In the genomic region with DNA sequence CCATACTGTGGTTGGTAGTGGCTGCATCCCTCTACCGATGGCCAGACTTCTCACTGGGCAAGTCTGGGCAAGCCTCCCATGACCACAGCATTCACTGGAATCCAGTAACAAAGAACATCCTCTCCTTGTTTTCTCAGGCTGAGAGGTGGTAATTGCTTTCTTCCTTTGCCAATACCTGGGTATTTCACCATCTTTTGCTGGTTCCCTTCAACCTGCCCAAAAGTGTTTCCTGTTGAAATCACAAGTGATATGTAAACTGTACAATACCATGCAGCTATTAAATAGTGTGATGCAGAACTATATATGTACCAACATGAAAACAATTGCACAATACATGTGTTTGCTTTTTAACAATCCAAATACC, we compare ENCODE assay signal across 1 cellular context.
TF ChIP-seq lines count a peak whose summit lies in the region.

PTCHD4 (minus strand) TSS at position 55 of the 364 bp plus-strand sequence. CDS start 42,240 bp downstream, outside the sequence.

TF ChIP-seq in HepG2, 621 proteins besides CTCF, POLR2A, EP300 and RAD21 (continued from another document and continues in another):
- no peak for TF ChIP-seq BATF2 (CRISPR knock-in tag; IDR thresholded peaks at IDR 0.05)
- no peak for TF ChIP-seq MBNL3 (CRISPR knock-in tag; conservative IDR thresholded peaks at IDR 0.05)
- TF ChIP-seq, protein P1, sequence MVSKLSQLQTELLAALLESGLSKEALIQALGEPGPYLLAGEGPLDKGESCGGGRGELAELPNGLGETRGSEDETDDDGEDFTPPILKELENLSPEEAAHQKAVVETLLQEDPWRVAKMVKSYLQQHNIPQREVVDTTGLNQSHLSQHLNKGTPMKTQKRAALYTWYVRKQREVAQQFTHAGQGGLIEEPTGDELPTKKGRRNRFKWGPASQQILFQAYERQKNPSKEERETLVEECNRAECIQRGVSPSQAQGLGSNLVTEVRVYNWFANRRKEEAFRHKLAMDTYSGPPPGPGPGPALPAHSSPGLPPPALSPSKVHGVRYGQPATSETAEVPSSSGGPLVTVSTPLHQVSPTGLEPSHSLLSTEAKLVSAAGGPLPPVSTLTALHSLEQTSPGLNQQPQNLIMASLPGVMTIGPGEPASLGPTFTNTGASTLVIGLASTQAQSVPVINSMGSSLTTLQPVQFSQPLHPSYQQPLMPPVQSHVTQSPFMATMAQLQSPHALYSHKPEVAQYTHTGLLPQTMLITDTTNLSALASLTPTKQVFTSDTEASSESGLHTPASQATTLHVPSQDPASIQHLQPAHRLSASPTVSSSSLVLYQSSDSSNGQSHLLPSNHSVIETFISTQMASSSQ (IDR thresholded peaks at IDR 0.05; ENCODE audit: low read depth), result no peak
- TF ChIP-seq, protein P1 (CRISPR knock-in tag; IDR thresholded peaks at IDR 0.05; ENCODE audit: borderline replicate concordance), result no peak; the same call in 1 of the 2 replicates
- TF ChIP-seq, protein P2, sequence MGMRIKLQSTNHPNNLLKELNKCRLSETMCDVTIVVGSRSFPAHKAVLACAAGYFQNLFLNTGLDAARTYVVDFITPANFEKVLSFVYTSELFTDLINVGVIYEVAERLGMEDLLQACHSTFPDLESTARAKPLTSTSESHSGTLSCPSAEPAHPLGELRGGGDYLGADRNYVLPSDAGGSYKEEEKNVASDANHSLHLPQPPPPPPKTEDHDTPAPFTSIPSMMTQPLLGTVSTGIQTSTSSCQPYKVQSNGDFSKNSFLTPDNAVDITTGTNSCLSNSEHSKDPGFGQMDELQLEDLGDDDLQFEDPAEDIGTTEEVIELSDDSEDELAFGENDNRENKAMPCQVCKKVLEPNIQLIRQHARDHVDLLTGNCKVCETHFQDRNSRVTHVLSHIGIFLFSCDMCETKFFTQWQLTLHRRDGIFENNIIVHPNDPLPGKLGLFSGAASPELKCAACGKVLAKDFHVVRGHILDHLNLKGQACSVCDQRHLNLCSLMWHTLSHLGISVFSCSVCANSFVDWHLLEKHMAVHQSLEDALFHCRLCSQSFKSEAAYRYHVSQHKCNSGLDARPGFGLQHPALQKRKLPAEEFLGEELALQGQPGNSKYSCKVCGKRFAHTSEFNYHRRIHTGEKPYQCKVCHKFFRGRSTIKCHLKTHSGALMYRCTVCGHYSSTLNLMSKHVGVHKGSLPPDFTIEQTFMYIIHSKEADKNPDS (CRISPR knock-in tag; IDR thresholded peaks at IDR 0.05), result peak; percentile 97
- TF ChIP-seq, protein P3, sequence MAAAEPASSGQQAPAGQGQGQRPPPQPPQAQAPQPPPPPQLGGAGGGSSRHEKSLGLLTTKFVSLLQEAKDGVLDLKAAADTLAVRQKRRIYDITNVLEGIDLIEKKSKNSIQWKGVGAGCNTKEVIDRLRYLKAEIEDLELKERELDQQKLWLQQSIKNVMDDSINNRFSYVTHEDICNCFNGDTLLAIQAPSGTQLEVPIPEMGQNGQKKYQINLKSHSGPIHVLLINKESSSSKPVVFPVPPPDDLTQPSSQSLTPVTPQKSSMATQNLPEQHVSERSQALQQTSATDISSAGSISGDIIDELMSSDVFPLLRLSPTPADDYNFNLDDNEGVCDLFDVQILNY (CRISPR knock-in tag; conservative IDR thresholded peaks at IDR 0.05), result no peak
- TF ChIP-seq PRPF4 (IDR thresholded peaks at IDR 0.05; ENCODE audit: low read depth, low read length, poor library complexity, severe bottlenecking), result peak; percentile 25
- TF ChIP-seq TP53 (CRISPR knock-in tag; conservative IDR thresholded peaks at IDR 0.05), result peak; percentile 100
- no peak for TF ChIP-seq PHF5A (CRISPR knock-in tag; IDR thresholded peaks at IDR 0.05; ENCODE audit: low read depth, unreplicated experiment)
- no peak for TF ChIP-seq ZBTB21 (CRISPR knock-in tag; IDR thresholded peaks at IDR 0.05)
- no peak; the same call in 1 of the 2 replicates for TF ChIP-seq HOXA3 (CRISPR knock-in tag; IDR thresholded peaks at IDR 0.05)
- no peak for TF ChIP-seq SNRNP70 (IDR thresholded peaks at IDR 0.05; ENCODE audit: low read depth, low read length)
- TF ChIP-seq ZNF672 (CRISPR knock-in tag; IDR thresholded peaks at IDR 0.05), result no peak
- no peak for TF ChIP-seq PCBP1 (IDR thresholded peaks at IDR 0.05; ENCODE audit: borderline replicate concordance, low read depth, low read length)
- TF ChIP-seq HIC2 (CRISPR knock-in tag; IDR thresholded peaks at IDR 0.05; ENCODE audit: low read depth), result peak; percentile 70; the same call in 1 of the 2 replicates
- no peak for TF ChIP-seq FOXP1 (IDR thresholded peaks at IDR 0.05)
- peak; percentile 69 for TF ChIP-seq FOXP1 (CRISPR knock-in tag; IDR thresholded peaks at IDR 0.05)
- TF ChIP-seq NCOA5 (CRISPR knock-in tag; IDR thresholded peaks at IDR 0.05), result no peak
- peak; percentile 26; the same call in 1 of the 2 replicates for TF ChIP-seq ZBTB25 (CRISPR knock-in tag; IDR thresholded peaks at IDR 0.05)
- no peak for TF ChIP-seq HNF1B (CRISPR knock-in tag; IDR thresholded peaks at IDR 0.05)
- TF ChIP-seq KMT2B (CRISPR knock-in tag; IDR thresholded peaks at IDR 0.05), result 0 out of 2 replicates have a peak, but pooled peaks have one; percentile 19
- no peak for TF ChIP-seq ATF3 (CRISPR knock-in tag; IDR thresholded peaks at IDR 0.05)
- TF ChIP-seq, protein P4, sequence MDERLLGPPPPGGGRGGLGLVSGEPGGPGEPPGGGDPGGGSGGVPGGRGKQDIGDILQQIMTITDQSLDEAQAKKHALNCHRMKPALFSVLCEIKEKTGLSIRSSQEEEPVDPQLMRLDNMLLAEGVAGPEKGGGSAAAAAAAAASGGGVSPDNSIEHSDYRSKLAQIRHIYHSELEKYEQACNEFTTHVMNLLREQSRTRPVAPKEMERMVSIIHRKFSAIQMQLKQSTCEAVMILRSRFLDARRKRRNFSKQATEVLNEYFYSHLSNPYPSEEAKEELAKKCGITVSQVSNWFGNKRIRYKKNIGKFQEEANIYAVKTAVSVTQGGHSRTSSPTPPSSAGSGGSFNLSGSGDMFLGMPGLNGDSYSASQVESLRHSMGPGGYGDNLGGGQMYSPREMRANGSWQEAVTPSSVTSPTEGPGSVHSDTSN (CRISPR knock-in tag; IDR thresholded peaks at IDR 0.05), result no peak
- no peak for TF ChIP-seq DZIP1 (CRISPR knock-in tag; IDR thresholded peaks at IDR 0.05)
- TF ChIP-seq KDM5A (IDR thresholded peaks at IDR 0.05; ENCODE audit: borderline replicate concordance, low read length), result no peak
- TF ChIP-seq, protein P5, sequence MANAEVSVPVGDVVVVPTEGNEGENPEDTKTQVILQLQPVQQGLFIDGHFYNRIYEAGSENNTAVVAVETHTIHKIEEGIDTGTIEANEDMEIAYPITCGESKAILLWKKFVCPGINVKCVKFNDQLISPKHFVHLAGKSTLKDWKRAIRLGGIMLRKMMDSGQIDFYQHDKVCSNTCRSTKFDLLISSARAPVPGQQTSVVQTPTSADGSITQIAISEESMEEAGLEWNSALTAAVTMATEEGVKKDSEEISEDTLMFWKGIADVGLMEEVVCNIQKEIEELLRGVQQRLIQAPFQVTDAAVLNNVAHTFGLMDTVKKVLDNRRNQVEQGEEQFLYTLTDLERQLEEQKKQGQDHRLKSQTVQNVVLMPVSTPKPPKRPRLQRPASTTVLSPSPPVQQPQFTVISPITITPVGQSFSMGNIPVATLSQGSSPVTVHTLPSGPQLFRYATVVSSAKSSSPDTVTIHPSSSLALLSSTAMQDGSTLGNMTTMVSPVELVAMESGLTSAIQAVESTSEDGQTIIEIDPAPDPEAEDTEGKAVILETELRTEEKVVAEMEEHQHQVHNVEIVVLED (CRISPR knock-in tag; IDR thresholded peaks at IDR 0.05; ENCODE audit: borderline replicate concordance), result peak; percentile 44; the same call in 1 of the 2 replicates
- TF ChIP-seq, protein P6, sequence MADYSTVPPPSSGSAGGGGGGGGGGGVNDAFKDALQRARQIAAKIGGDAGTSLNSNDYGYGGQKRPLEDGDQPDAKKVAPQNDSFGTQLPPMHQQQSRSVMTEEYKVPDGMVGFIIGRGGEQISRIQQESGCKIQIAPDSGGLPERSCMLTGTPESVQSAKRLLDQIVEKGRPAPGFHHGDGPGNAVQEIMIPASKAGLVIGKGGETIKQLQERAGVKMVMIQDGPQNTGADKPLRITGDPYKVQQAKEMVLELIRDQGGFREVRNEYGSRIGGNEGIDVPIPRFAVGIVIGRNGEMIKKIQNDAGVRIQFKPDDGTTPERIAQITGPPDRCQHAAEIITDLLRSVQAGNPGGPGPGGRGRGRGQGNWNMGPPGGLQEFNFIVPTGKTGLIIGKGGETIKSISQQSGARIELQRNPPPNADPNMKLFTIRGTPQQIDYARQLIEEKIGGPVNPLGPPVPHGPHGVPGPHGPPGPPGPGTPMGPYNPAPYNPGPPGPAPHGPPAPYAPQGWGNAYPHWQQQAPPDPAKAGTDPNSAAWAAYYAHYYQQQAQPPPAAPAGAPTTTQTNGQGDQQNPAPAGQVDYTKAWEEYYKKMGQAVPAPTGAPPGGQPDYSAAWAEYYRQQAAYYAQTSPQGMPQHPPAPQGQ (CRISPR knock-in tag; IDR thresholded peaks at IDR 0.05; ENCODE audit: borderline replicate concordance), result no peak
- TF ChIP-seq ZNF777 (CRISPR knock-in tag; IDR thresholded peaks at IDR 0.05), result no peak
- peak; percentile 46; the same call in 1 of the 2 replicates for TF ChIP-seq PHF8 (CRISPR knock-in tag; IDR thresholded peaks at IDR 0.05)
- no peak for TF ChIP-seq ELF1 (CRISPR knock-in tag; IDR thresholded peaks at IDR 0.05)
- TF ChIP-seq SIX4 (CRISPR knock-in tag; IDR thresholded peaks at IDR 0.05), result peak; percentile 51; the same call in 1 of the 2 replicates
- no peak for TF ChIP-seq ZNF143 (CRISPR knock-in tag; IDR thresholded peaks at IDR 0.05)
- peak; percentile 57; the same call in 1 of the 2 replicates for TF ChIP-seq HMG20A (CRISPR knock-in tag; IDR thresholded peaks at IDR 0.05; ENCODE audit: borderline replicate concordance)
- TF ChIP-seq MYNN (CRISPR knock-in tag; IDR thresholded peaks at IDR 0.05; ENCODE audit: low read depth), result no peak; the same call in 1 of the 2 replicates
